7 cellular contexts compared by ENCODE assay signal in the genomic region with DNA sequence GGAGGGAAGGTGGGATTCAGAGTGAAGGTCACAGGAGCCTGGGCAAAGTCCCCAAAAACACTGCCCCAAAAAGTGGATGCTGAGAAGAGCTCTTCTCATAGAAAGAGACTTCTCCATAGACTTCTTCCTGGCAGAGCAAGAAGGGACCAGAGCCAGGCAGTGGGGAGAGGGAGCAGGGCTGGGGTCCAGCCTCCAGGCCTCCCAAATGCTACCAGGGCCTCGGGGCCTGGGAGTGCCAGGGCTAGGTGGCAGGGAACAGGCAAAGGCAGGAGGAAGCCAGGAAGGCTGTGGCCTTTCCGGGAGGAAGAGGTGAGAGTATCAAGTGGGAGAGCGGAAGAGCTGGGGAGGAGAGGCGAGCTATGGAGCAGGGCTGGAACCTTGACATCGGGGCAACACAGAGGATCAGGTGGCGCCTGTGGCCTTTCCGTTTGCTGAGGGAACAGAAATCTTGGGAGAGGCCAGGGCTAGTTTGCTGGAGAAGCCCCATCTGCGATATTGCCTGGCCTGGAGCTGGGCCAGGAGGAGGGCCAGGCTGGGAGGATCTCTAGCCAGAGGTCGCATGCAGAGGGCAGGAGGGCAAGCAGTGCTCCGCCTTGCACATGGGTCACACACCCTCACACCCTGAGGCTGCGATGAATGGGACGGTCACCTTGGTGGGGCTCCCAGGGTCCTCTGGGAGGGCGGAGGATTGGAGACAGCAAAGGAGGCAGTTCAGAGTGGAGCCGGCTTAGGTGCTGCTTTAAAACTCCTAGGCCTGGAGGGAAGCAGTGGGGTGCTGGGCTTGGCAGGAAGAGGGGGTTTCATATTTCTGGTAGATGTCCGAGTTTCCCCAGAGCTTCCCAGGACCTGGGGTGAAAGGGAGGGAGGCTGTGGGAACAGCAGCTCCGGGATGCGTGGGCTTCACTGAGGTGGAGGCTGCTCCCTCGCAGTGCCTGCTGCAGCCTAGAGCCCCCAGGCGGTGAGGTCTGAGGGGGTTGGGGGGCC. TPM values are rescaled to one million over a fixed set of nuclear protein-coding genes. Genes with fewer than 3 reads are reported as not detected.
DNase-seq lines count a peak whose midpoint lies in the region; ATAC-seq and TF ChIP-seq lines count a peak whose summit lies in the region.
"Had no signal": no experiment of that assay in that cellular context is flagged by ENCODE, and none has a peak within 500 bp of the region (broad histone marks: within the 10 kb centered on the region; RNA-seq: fewer than 3 reads in every experiment).

No MANE protein-coding gene starts in this region.

- peak; percentile 52 to 64 for DNase-seq in SJCRH30
- peak; percentile 72 for DNase-seq in left ventricle myocardium superior
- DNase-seq in smooth muscle cell (lab: John Stamatoyannopoulos, UW; ENCODE audit: unreplicated experiment) = no peak
- no peak for DNase-seq in NCI-H1105 (lab: John Stamatoyannopoulos, UW)
- no peak for DNase-seq in MV-4-11 (lab: John Stamatoyannopoulos, UW)
- DNase-seq in globus pallidus (ENCODE audit: low spot score) = no peak
- DNase-seq: activated naive CD4-positive, alpha-beta T cell treated with anti-CD3 and anti-CD28 coated beads for 36 hours had no signal

- no peak overlapping the region for H3K27ac ChIP-seq in SJCRH30
- no peak overlapping the region for H3K27ac ChIP-seq in smooth muscle cell (ENCODE audit: low read depth)

- H2AFZ ChIP-seq in smooth muscle cell (ENCODE audit: low read depth) = no peak overlapping the region

- peaks cover 11% of the 10 kb centered on the region for H4K20me1 ChIP-seq in smooth muscle cell (ENCODE audit: low read depth)

- peak; percentile 6 for ATAC-seq in left ventricle myocardium superior

- WGBS in smooth muscle cell (ENCODE audit: low lambda C conversion rate) = 69% methylated on average over 19 of the region's 19 CpGs

- H3F3A ChIP-seq in smooth muscle cell (ENCODE audit: low read depth) = peaks cover 22% of the 10 kb centered on the region

- H3K27me3 ChIP-seq in SJCRH30 (no peaks in the 10 kb centered on the region), smooth muscle cell (ENCODE audit: low read depth) (no peaks in the 10 kb centered on the region)

- H3K4me3 ChIP-seq in SJCRH30 (no peak overlapping the region), smooth muscle cell (no peak overlapping the region)

- peaks cover 25% of the 10 kb centered on the region for H3K79me2 ChIP-seq in smooth muscle cell (ENCODE audit: low read depth)

- TF ChIP-seq CTCF in smooth muscle cell (IDR thresholded peaks at IDR 0.05; ENCODE audit: borderline replicate concordance, insufficient read depth, poor library complexity, severe bottlenecking) = no peak

- peaks cover 18% of the 10 kb centered on the region for H3K4me1 ChIP-seq in SJCRH30
- H3K4me1 ChIP-seq in smooth muscle cell (ENCODE audit: low read depth) = peaks cover 29% of the 10 kb centered on the region

- intact Hi-C loops in left ventricle myocardium superior (cut with micrococcal nuclease) = no loop called here

- no peaks in the 10 kb centered on the region for H3K9me3 ChIP-seq in SJCRH30 (replicated peaks)
- H3K9me3 ChIP-seq in smooth muscle cell (replicated peaks; ENCODE audit: low read depth) = no peaks in the 10 kb centered on the region

- peak overlapping the region; percentile 45 for H3K4me2 ChIP-seq in smooth muscle cell

- H3K9ac ChIP-seq in smooth muscle cell (ENCODE audit: low read depth) = no peak overlapping the region

- H3K36me3 ChIP-seq in SJCRH30 (no peaks in the 10 kb centered on the region), smooth muscle cell (ENCODE audit: low read depth) (no peaks in the 10 kb centered on the region)

RNA-seq across cellular contexts. Expression of a gene that starts 3.4 kb away (rescaled TPM):
- total RNA-seq in SJCRH30 (2014; rRNA removed; shearing (Covaris generic)) = 0.04 TPM in 1 of 2 replicates, not detected in the other
- total RNA-seq in left ventricle myocardium superior = 7.2 TPM
- total RNA-seq in smooth muscle cell = 11.1 and 17.1 TPM in 2 replicates
- polyA plus RNA-seq in smooth muscle cell = 19.5 and 22.0 TPM in 2 replicates

RNA-seq across cellular contexts. Expression of a gene that starts 18.6 kb away (rescaled TPM):
- 9.6 and 10.9 TPM in 2 replicates for total RNA-seq in SJCRH30 (2014; rRNA removed; shearing (Covaris generic))
- total RNA-seq in left ventricle myocardium superior = 6.0 TPM
- 3.0 and 6.8 TPM in 2 replicates for total RNA-seq in smooth muscle cell
- 1.8 and 3.5 TPM in 2 replicates for polyA plus RNA-seq in smooth muscle cell

RNA-seq across cellular contexts. Expression of a gene that starts 40.4 kb away (rescaled TPM):
- 34.5 and 36.0 TPM in 2 replicates for total RNA-seq in SJCRH30 (2014; rRNA removed; shearing (Covaris generic))
- total RNA-seq in left ventricle myocardium superior (25.5 TPM), smooth muscle cell (25.8 and 39.9 TPM in 2 replicates)
- 46.8 and 53.5 TPM in 2 replicates for polyA plus RNA-seq in smooth muscle cell

RNA-seq across cellular contexts. Expression of a gene that starts 44.1 kb away (rescaled TPM):
- total RNA-seq in SJCRH30 (2014; rRNA removed; shearing (Covaris generic)) = 34.4 and 34.5 TPM in 2 replicates
- total RNA-seq in left ventricle myocardium superior = 24.1 TPM
- total RNA-seq in smooth muscle cell = 18.2 and 27.3 TPM in 2 replicates
- polyA plus RNA-seq in smooth muscle cell = 11.1 and 12.7 TPM in 2 replicates

RNA-seq across cellular contexts. Expression of a gene that starts 44.4 kb away (rescaled TPM):
- total RNA-seq in SJCRH30 (2014; rRNA removed; shearing (Covaris generic)) = 337 and 350 TPM in 2 replicates
- total RNA-seq in left ventricle myocardium superior (937 TPM), smooth muscle cell (233 and 309 TPM in 2 replicates)
- 318 and 321 TPM in 2 replicates for polyA plus RNA-seq in smooth muscle cell

Comparison
In these comparisons a context has a peak if more than half of its experiments do, and no peak if none do; other contexts are left out.
1. DNase-seq: peak in SJCRH30 (2 of 2) and left ventricle myocardium superior (single experiment); none in smooth muscle cell (single experiment), NCI-H1105 (single experiment), MV-4-11 (single experiment) and globus pallidus (single experiment).